22 cellular contexts compared by ENCODE assay signal in genomic region chr4:183190900-183191527, GRCh38.
"Had no signal": no experiment of that assay in that cellular context is flagged by ENCODE, and none has a peak within 500 bp of the region (broad histone marks: within the 10 kb centered on the region; RNA-seq: fewer than 3 reads in every experiment).

No MANE protein-coding gene starts in this region.

- H3K4me3 Mint-ChIP-seq: natural killer cell treated with Interleukin-12 subunit alpha and Interleukin-12 subunit beta and Interleukin-15 and Interleukin-18, amount 100 ng/mL, for 72 hours; stimulated activated naive B cell treated with anti-CD40 and anti-IgM and Interleukin-4, amounts not matched to agents 10 μg/mL and 1 μg/mL and 100 μg/mL, for 72 hours; stimulated activated naive CD8-positive, alpha-beta T cell treated with anti-CD3 and anti-CD28 coated beads, Interleukin-15, amount 100 ng/mL, for 72 hours had no signal

- H3K27me3 ChIP-seq: esophagus muscularis mucosa, gastrocnemius medialis, sigmoid colon, testis, tibial nerve, upper lobe of right lung, vagina had no signal

- DNase-seq: effector memory CD4-positive, alpha-beta T cell; gastrocnemius medialis; glutamatergic neuron; islet precursor cell; left ventricle myocardium inferior; mesenchymal stem cell; midbrain; occipital lobe; sigmoid colon; stimulated activated CD4-positive, alpha-beta T cell treated with anti-CD3 and anti-CD28 coated beads, Interleukin-2, amount 100 ng/mL, for 24 hours; stimulated activated CD4-positive, alpha-beta T cell treated with anti-CD3 and anti-CD28 coated beads, Interleukin-4, amount 100 ng/mL, for 4 hours; stimulated activated naive B cell treated with anti-CD40 and anti-IgM and Interleukin-4, amounts not matched to agents 10 μg/mL and 1 μg/mL and 100 μg/mL, for 72 hours; stimulated activated naive CD8-positive, alpha-beta T cell treated with anti-CD3 and anti-CD28 coated beads, Interleukin-15, amount 100 ng/mL, for 72 hours; testis; upper lobe of right lung had no signal

- H3K36me3 ChIP-seq: gastrocnemius medialis, left ventricle myocardium inferior, sigmoid colon, upper lobe of right lung, vagina had no signal

- H3K27ac Mint-ChIP-seq: natural killer cell treated with Interleukin-12 subunit alpha and Interleukin-12 subunit beta and Interleukin-15 and Interleukin-18, amount 100 ng/mL, for 72 hours; stimulated activated naive B cell treated with anti-CD40 and anti-IgM and Interleukin-4, amounts not matched to agents 10 μg/mL and 1 μg/mL and 100 μg/mL, for 72 hours; stimulated activated naive CD8-positive, alpha-beta T cell treated with anti-CD3 and anti-CD28 coated beads, Interleukin-15, amount 100 ng/mL, for 72 hours had no signal

- H3K4me1 ChIP-seq: testis, vagina had no signal

- H3K36me3 Mint-ChIP-seq: natural killer cell treated with Interleukin-12 subunit alpha and Interleukin-12 subunit beta and Interleukin-15 and Interleukin-18, amount 100 ng/mL, for 72 hours; stimulated activated naive B cell treated with anti-CD40 and anti-IgM and Interleukin-4, amounts not matched to agents 10 μg/mL and 1 μg/mL and 100 μg/mL, for 72 hours had no signal

- H3K4me3 ChIP-seq: esophagus muscularis mucosa, gastrocnemius medialis, left ventricle myocardium inferior, lung, sigmoid colon, skin epidermis, testis, tibial nerve, upper lobe of right lung, vagina had no signal

- H3K9me3 Mint-ChIP-seq: natural killer cell treated with Interleukin-12 subunit alpha and Interleukin-12 subunit beta and Interleukin-15 and Interleukin-18, amount 100 ng/mL, for 72 hours; stimulated activated naive B cell treated with anti-CD40 and anti-IgM and Interleukin-4, amounts not matched to agents 10 μg/mL and 1 μg/mL and 100 μg/mL, for 72 hours; stimulated activated naive CD8-positive, alpha-beta T cell treated with anti-CD3 and anti-CD28 coated beads, Interleukin-15, amount 100 ng/mL, for 72 hours had no signal

- H3K27ac ChIP-seq: epithelial cell of prostate, esophagus muscularis mucosa, gastrocnemius medialis, left ventricle myocardium inferior, sigmoid colon, skin epidermis, testis, tibial nerve, upper lobe of right lung, vagina had no signal

- H3K9me3 ChIP-seq: esophagus muscularis mucosa, gastrocnemius medialis, left ventricle myocardium inferior, sigmoid colon, testis, tibial nerve, upper lobe of right lung, vagina had no signal

- H3K4me1 Mint-ChIP-seq: stimulated activated naive B cell treated with anti-CD40 and anti-IgM and Interleukin-4, amounts not matched to agents 10 μg/mL and 1 μg/mL and 100 μg/mL, for 72 hours had no signal

- ATAC-seq: gastrocnemius medialis; natural killer cell treated with Interleukin-12 subunit alpha and Interleukin-12 subunit beta and Interleukin-15 and Interleukin-18, amount 100 ng/mL, for 72 hours; stimulated activated naive B cell treated with anti-CD40 and anti-IgM and Interleukin-4, amounts not matched to agents 10 μg/mL and 1 μg/mL and 100 μg/mL, for 72 hours; stimulated activated naive CD8-positive, alpha-beta T cell treated with anti-CD3 and anti-CD28 coated beads, Interleukin-15, amount 100 ng/mL, for 72 hours; upper lobe of right lung had no signal
